ENCODE assay signal across 15 cellular contexts in the genomic region with DNA sequence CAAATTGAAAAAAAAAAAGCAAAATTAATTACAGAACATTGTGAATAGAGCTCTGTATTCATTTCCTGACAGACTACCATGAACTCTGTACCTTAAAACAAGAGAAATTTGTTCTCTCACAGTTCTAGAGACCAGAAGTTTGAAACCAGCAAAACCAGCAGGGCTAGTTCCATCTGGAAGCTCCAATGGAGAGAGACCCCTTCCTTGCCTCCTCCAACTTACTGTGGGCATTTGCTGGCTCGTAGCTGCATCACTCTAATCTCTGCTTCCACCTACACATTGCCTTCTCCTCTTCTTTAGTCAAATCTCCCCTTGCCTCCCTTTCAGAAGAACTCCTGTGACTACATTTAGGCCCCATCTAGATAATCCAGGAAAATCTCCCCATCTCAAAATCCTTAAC.
"Had no signal": no experiment of that assay in that cellular context is flagged by ENCODE, and none has a peak within 500 bp of the region (broad histone marks: within the 10 kb centered on the region; RNA-seq: fewer than 3 reads in every experiment).

No MANE protein-coding gene starts in this region.

- H3K36me3 ChIP-seq: brain microvascular endothelial cell, gastroesophageal sphincter, spleen, transverse colon had no signal

- DNase-seq: activated effector memory CD4-positive, alpha-beta T cell treated with anti-CD3 and anti-CD28 coated beads, Interleukin-2, amount 50 U/mL, for 16 hours; amygdala; brain microvascular endothelial cell; cerebellar nuclear complex; dermis blood vessel endothelial cell; left ventricle myocardium superior; right cardiac atrium; spleen; stimulated activated CD4-positive, alpha-beta T cell treated with anti-CD3 and anti-CD28 coated beads, Interleukin-2, amount 100 ng/mL, for 24 hours; stimulated activated naive CD4-positive, alpha-beta T cell; substantia nigra; T-helper 2 cell; transverse colon had no signal

- H3K4me3 ChIP-seq: gastroesophageal sphincter, spleen, transverse colon had no signal

- ATAC-seq: activated CD4-positive, CD25-positive, alpha-beta regulatory T cell treated with anti-CD3 and anti-CD28 coated beads, Interleukin-2, amount 50 U/mL, for 24 hours; gastroesophageal sphincter; left ventricle myocardium superior; right cardiac atrium had no signal

- H3K9me3 ChIP-seq: gastroesophageal sphincter, spleen, transverse colon had no signal

- H3K4me1 ChIP-seq: spleen had no signal

- H3K27me3 ChIP-seq: brain microvascular endothelial cell, gastroesophageal sphincter, spleen, transverse colon had no signal

- H3K27ac ChIP-seq: brain microvascular endothelial cell, gastroesophageal sphincter, spleen, transverse colon had no signal
